In the genomic region with DNA sequence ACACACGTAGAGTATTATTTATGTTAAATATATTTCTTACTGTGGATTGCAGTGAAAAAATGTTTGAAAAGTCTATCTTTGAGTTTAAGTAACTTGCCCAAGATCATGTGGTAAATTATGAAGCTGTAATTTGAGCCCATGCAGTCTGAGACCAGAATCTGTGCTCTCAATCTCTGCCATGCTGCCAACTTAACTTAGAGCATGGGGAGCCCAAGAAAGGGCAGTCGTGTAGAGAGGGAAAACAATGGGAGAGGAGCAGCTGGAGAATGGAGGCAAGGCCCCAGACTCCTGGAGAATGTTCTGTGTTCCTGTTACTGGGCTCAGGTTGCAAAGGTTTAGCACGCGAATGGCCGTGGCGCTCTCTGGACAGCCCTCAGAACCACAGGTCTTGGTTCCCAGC, we compare ENCODE assay signal across 21 cellular contexts.
DNase-seq lines count a peak whose midpoint lies in the region; ATAC-seq and TF ChIP-seq lines count a peak whose summit lies in the region.
"Had no signal": no experiment of that assay in that cellular context is flagged by ENCODE, and none has a peak within 500 bp of the region (broad histone marks: within the 10 kb centered on the region; RNA-seq: fewer than 3 reads in every experiment).

No MANE protein-coding gene starts in this region.

- ATAC-seq in left ventricle myocardium superior = no peak

- H3K4me2 ChIP-seq in trophoblast cell (ENCODE audit: low read length) = no peak overlapping the region
- H3K4me2 ChIP-seq: BLaER1, PC-9 had no signal

- H3K23ac ChIP-seq in trophoblast cell (ENCODE audit: low read length) = no peak overlapping the region

- H3K27ac ChIP-seq in C4-2B (peak overlapping the region; percentile 57), trophoblast cell (ENCODE audit: low read depth, low read length) (no peak overlapping the region)
- H3K27ac ChIP-seq: BLaER1, PC-9, RWPE1, SK-N-MC had no signal

- no TSS peak for BruUV-seq in Caco-2 (replicated peaks; lab: Mats Ljungman, UMichigan)

- no peaks in the 10 kb centered on the region for H3K36me3 Mint-ChIP-seq in Caco-2 (ENCODE audit: insufficient read depth, unreplicated experiment)
- H3K36me3 Mint-ChIP-seq: CD4-positive, alpha-beta memory T cell had no signal

- H3K79me2 ChIP-seq in trophoblast cell (ENCODE audit: control insufficient read depth, insufficient read depth, low read length, poor library complexity) = no peaks in the 10 kb centered on the region

- no peak overlapping the region for H3K4me3 Mint-ChIP-seq in Caco-2 (ENCODE audit: unreplicated experiment)
- H3K4me3 Mint-ChIP-seq: CD4-positive, alpha-beta memory T cell had no signal

- no peaks in the 10 kb centered on the region for H3K79me1 ChIP-seq in trophoblast cell (ENCODE audit: low read length)

- no peak overlapping the region for H2BK12ac ChIP-seq in trophoblast cell (ENCODE audit: low read length)

- no CpG with 5 or more reads among the region's 6 CpGs for WGBS in trophoblast cell (ENCODE audit: extremely low coverage, insufficient coverage, insufficient read length)

- H3K27me3 Mint-ChIP-seq in Caco-2 (ENCODE audit: insufficient read depth, unreplicated experiment) = no peaks in the 10 kb centered on the region

- intact Hi-C loops in left ventricle myocardium superior (cut with micrococcal nuclease) (no loop called here), Caco-2 (cut with micrococcal nuclease; ENCODE audit: unreplicated experiment) (loop anchor here (10.0 kb wide), 1 partner anchor 279 kb away; no protein-coding TSS in a partner anchor)

- H3K4ac ChIP-seq in trophoblast cell (ENCODE audit: low read depth, low read length) = no peak overlapping the region

- no peak overlapping the region for H3K18ac ChIP-seq in trophoblast cell (ENCODE audit: low read length)

- TF ChIP-seq CTCF in C4-2B (conservative IDR thresholded peaks at IDR 0.05) (no peak), Caco-2 (IDR thresholded peaks at IDR 0.05; ENCODE audit: insufficient read depth in 1 of 2, low read depth in 1 of 2, low read length in 1 of 2, severe bottlenecking in 1 of 2, unreplicated experiment in 1 of 2) (no peak)

- H2BK5ac ChIP-seq in trophoblast cell (ENCODE audit: low read depth, low read length, poor library complexity) = no peak overlapping the region

- no peak overlapping the region for H3K27ac Mint-ChIP-seq in Caco-2 (ENCODE audit: unreplicated experiment)
- H3K27ac Mint-ChIP-seq: CD4-positive, alpha-beta memory T cell had no signal

- H4K91ac ChIP-seq in trophoblast cell (ENCODE audit: low read depth, low read length) = peak overlapping the region; percentile 2

- H2BK120ac ChIP-seq in trophoblast cell (ENCODE audit: insufficient read depth, low read length, poor library complexity) = no peak overlapping the region

- H3K4me1 ChIP-seq in trophoblast cell (ENCODE audit: control insufficient read depth in 1 of 2, insufficient read depth in 2 of 2, low read length in 2 of 2) = peaks cover 0 to 3% of the 10 kb centered on the region in 2 experiments
- H3K4me1 ChIP-seq in Caco-2 = peaks cover 26% of the 10 kb centered on the region
- H3K4me1 ChIP-seq: BLaER1 had no signal

- H4K8ac ChIP-seq in trophoblast cell (ENCODE audit: low read depth, low read length) = no peak overlapping the region

- H3K4me3 ChIP-seq in trophoblast cell (ENCODE audit: low read depth, low read length) = no peak overlapping the region
- no peak overlapping the region for H3K4me3 ChIP-seq in Caco-2 (ENCODE audit: low read depth, low read length)
- H3K4me3 ChIP-seq: BLaER1, PC-9, SK-N-MC had no signal

- peaks cover 13% of the 10 kb centered on the region for H3K4me1 Mint-ChIP-seq in Caco-2 (ENCODE audit: low read depth, unreplicated experiment)
- H3K4me1 Mint-ChIP-seq: CD4-positive, alpha-beta memory T cell had no signal

- no peaks in the 10 kb centered on the region for H3K9me3 Mint-ChIP-seq in Caco-2 (ENCODE audit: unreplicated experiment)

- H3K9me3 ChIP-seq in trophoblast cell (ENCODE audit: insufficient read depth, low read depth, low read length) (peaks cover 1% of the 10 kb centered on the region), Caco-2 (no peaks in the 10 kb centered on the region)

- DNase-seq in M059J (ENCODE audit: low read depth) (peak; percentile 65), fibroblast of gingiva (ENCODE audit: low read depth) (peak; percentile 51), trophoblast cell (no peak), left ventricle myocardium superior (no peak), Caco-2 (no peak), mesenteric fat pad (ENCODE audit: low spot score) (no peak)
- DNase-seq: CD4-positive, alpha-beta memory T cell; GF-D8; Karpas-422; NCI-H1417; NCI-H1694 treated with DMSO at 0.1 percent for 48 hours; NCI-H2081 treated with DMSO at 0.1 percent for 48 hours; NCI-H2227 treated with DMSO at 0.1 percent for 48 hours; NCI-H510A; NCI-H748 treated with DMSO at 0.1 percent for 48 hours; PC-9; SHP77 treated with DMSO at 0.1 percent for 48 hours had no signal

- no peak overlapping the region for H4K12ac ChIP-seq in trophoblast cell (ENCODE audit: low read depth, low read length)

- no peaks in the 10 kb centered on the region for H3K27me3 ChIP-seq in trophoblast cell (ENCODE audit: insufficient read depth, low read length)
- H3K27me3 ChIP-seq in Caco-2 (replicated peaks; ENCODE audit: control insufficient read depth, insufficient read depth, low read length) = no peaks in the 10 kb centered on the region
- H3K27me3 ChIP-seq: BLaER1 had no signal

- H3K14ac ChIP-seq in trophoblast cell (ENCODE audit: low read length) = no peak overlapping the region

- CTCF ChIA-PET in Caco-2 (lab: Charles Lee) = no interaction called here

- H3K9ac ChIP-seq in trophoblast cell (ENCODE audit: low read length) = no peak overlapping the region
- H3K9ac ChIP-seq: BLaER1 had no signal

- POLR2A ChIA-PET in Caco-2 (lab: Charles Lee) = no interaction called here

- H2AK5ac ChIP-seq in trophoblast cell (ENCODE audit: low read length) = no peak overlapping the region

- H3K36me3 ChIP-seq in trophoblast cell (ENCODE audit: control insufficient read depth in 1 of 2, insufficient read depth in 2 of 2, low read length in 2 of 2) (no peaks in the 10 kb centered on the region), Caco-2 (ENCODE audit: control insufficient read depth, insufficient read depth, low read length) (no peaks in the 10 kb centered on the region)
- H3K36me3 ChIP-seq: BLaER1 had no signal

- no peak overlapping the region for H2AFZ ChIP-seq in trophoblast cell (ENCODE audit: insufficient read depth, low read length, poor library complexity)
- H2AFZ ChIP-seq: PC-9 had no signal

Comparison
In these comparisons a context has a peak if more than half of its experiments do, and no peak if none do; other contexts are left out.
1. DNase-seq: peak in M059J (single experiment) and fibroblast of gingiva (single experiment); none in trophoblast cell (0 of 2), left ventricle myocardium superior (single experiment), Caco-2 (0 of 2) and mesenteric fat pad (single experiment).